In the genomic region with DNA sequence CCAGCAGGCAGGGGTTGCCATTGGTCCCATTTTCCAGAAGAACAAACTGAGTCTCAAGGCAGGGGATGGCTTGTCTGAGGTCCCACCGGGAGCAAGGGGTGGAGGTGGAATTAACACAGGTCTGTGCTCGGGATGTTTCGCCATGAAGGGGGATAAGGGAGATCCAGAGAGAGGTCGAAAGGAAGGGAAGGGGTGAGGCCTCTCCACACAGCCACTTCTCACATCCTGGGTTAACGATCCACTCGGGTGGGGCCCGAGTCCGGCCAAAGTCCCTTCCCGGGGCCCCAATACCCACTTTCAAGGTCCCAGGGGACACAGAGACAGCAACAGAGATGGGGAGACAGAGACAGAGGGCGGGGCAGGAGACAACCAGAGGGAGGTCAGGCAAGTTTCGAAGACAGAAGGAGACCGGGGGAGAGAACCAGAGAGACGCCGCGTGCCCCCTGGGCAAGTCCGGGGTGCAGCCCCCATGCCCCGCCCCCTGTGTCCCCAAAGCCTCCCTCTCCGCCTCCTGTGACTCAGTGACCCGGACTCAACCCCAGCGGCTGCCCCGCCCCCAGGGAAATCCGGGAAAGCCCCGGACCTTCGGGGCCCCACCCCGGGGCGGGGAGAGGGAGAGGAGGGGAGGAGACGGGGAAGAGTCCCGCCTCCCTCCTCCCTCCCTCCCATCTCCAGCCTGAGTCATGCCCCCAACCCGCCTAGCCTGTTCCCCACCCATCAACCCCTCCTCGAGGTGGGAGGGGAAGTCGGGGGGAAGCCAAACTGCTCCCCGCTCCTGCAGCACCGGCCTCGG, we compare ENCODE assay signal across 8 cellular contexts. TPM values are rescaled to one million over a fixed set of nuclear protein-coding genes. Genes with fewer than 3 reads are reported as not detected.
A peak's percentile ranks its signal among the peaks of the same experiment; 100 is the strongest.
DNase-seq lines count a peak whose midpoint lies in the region; ATAC-seq, FAIRE-seq and TF ChIP-seq lines count a peak whose summit lies in the region.

No MANE protein-coding gene starts in this region.

- H3K27me3 ChIP-seq in bronchial epithelial cell (ENCODE audit: control insufficient read depth, insufficient read depth, low read length) = no peaks in the 10 kb centered on the region

- no peak for FAIRE-seq in bronchial epithelial cell (lab: Jason Lieb, UNC)

- POLR2A ChIA-PET in activated B cell treated with CpG ODN at 0.5 μM for 24 hours (lab: Charles Lee) = interaction anchor here (0.6 to 0.9 kb wide), 4 partner anchors 23 to 227 kb away, joined by 3 to 7 read pairs (median 4); no protein-coding TSS in a partner anchor

- peak overlapping the region; percentile 97 for H3K27ac Mint-ChIP-seq in activated B cell treated with CpG ODN at 0.5 μM for 24 hours

- no peak for TF ChIP-seq CTCF in activated B cell treated with CpG ODN at 0.5 μM for 24 hours (IDR thresholded peaks at IDR 0.05)
- TF ChIP-seq CTCF in bronchial epithelial cell (IDR thresholded peaks at IDR 0.05; ENCODE audit: insufficient read depth, low read length, severe bottlenecking) = no peak

- peaks cover 56% of the 10 kb centered on the region for H3K4me1 Mint-ChIP-seq in activated B cell treated with CpG ODN at 0.5 μM for 24 hours

- H3K4me3 ChIP-seq in bronchial epithelial cell (ENCODE audit: low read depth, low read length) = peak overlapping the region; percentile 66

- ATAC-seq in GM21381 (IDR thresholded peaks at IDR 0.05; ENCODE audit: unreplicated experiment) = peak; percentile 40
- ATAC-seq in activated B cell treated with CpG ODN at 0.5 μM for 24 hours (ENCODE audit: low read depth) = peak; percentile 72

- no peaks in the 10 kb centered on the region for H3K27me3 Mint-ChIP-seq in activated B cell treated with CpG ODN at 0.5 μM for 24 hours

- peaks cover 34% of the 10 kb centered on the region for H3K36me3 Mint-ChIP-seq in activated B cell treated with CpG ODN at 0.5 μM for 24 hours (ENCODE audit: low read depth)

- H3K9me3 Mint-ChIP-seq in activated B cell treated with CpG ODN at 0.5 μM for 24 hours = no peaks in the 10 kb centered on the region

- CTCF ChIA-PET in activated B cell treated with CpG ODN at 0.5 μM for 24 hours (lab: Charles Lee) = no interaction called here

- intact Hi-C loops in activated B cell treated with CpG ODN at 0.5 μM for 24 hours (cut with micrococcal nuclease) = loop anchor here (1.0 kb wide), 1 partner anchor 23 kb away; no protein-coding TSS in a partner anchor

- H3K36me3 ChIP-seq in bronchial epithelial cell (ENCODE audit: control insufficient read depth, insufficient read depth, low read length) = peaks cover 11% of the 10 kb centered on the region

- H3K4me3 Mint-ChIP-seq in activated B cell treated with CpG ODN at 0.5 μM for 24 hours = peak overlapping the region; percentile 98

- peak; percentile 90 for DNase-seq in COLO668 (lab: John Stamatoyannopoulos, UW; ENCODE audit: unreplicated experiment)
- peak; percentile 80 for DNase-seq in MV-4-11 (lab: John Stamatoyannopoulos, UW)
- DNase-seq in activated B cell treated with CpG ODN at 0.5 μM for 24 hours = peak; percentile 87
- DNase-seq in bronchial epithelial cell (ENCODE audit: low read depth) = peak; percentile 87
- DNase-seq in iris pigment epithelial cell (ENCODE audit: low read depth) = peak; percentile 97
- DNase-seq in stimulated activated CD4-positive, alpha-beta T cell treated with anti-CD3 and anti-CD28 coated beads, Interleukin-12 subunit alpha, Interleukin-12 subunit beta, amount 100 ng/mL, for 4 hours = peak; percentile 94
- no peak for DNase-seq in NCI-H2107 treated with DMSO at 0.1 percent for 48 hours (lab: John Stamatoyannopoulos, UW; ENCODE audit: unreplicated experiment)

RNA-seq across cellular contexts. Expression of gene BCL3, which starts 1.4 kb away (rescaled TPM):
- 121 and 149 TPM in 2 replicates for total RNA-seq in activated B cell treated with CpG ODN at 0.5 μM for 24 hours
- 2.1 and 4.7 TPM in 2 replicates for total RNA-seq in bronchial epithelial cell

RNA-seq across cellular contexts. Expression of gene CBLC, which starts 30.5 kb away (rescaled TPM):
- total RNA-seq in activated B cell treated with CpG ODN at 0.5 μM for 24 hours = not detected in 2 replicates
- total RNA-seq in bronchial epithelial cell = 65.0 and 73.7 TPM in 2 replicates

RNA-seq across cellular contexts. Expression of gene CEACAM16, which starts 48.2 kb away (rescaled TPM):
- total RNA-seq in activated B cell treated with CpG ODN at 0.5 μM for 24 hours (not detected in 2 replicates), bronchial epithelial cell (not detected in 2 replicates)

Comparison
In these comparisons a context has a peak if more than half of its experiments do, and no peak if none do; other contexts are left out.
1. RNA of gene BCL3, which starts 1.4 kb away (total RNA-seq): 121 to 149 TPM in activated B cell treated with CpG ODN at 0.5 μM for 24 hours; 2.1 to 4.7 TPM in bronchial epithelial cell; every median in the first group is over 10 times any median in the second.
2. RNA of gene CBLC, which starts 30.5 kb away (total RNA-seq): 65.0 to 73.7 TPM in bronchial epithelial cell; not detected in activated B cell treated with CpG ODN at 0.5 μM for 24 hours; every median in the first group is over 10 times any median in the second.